In the genomic region with DNA sequence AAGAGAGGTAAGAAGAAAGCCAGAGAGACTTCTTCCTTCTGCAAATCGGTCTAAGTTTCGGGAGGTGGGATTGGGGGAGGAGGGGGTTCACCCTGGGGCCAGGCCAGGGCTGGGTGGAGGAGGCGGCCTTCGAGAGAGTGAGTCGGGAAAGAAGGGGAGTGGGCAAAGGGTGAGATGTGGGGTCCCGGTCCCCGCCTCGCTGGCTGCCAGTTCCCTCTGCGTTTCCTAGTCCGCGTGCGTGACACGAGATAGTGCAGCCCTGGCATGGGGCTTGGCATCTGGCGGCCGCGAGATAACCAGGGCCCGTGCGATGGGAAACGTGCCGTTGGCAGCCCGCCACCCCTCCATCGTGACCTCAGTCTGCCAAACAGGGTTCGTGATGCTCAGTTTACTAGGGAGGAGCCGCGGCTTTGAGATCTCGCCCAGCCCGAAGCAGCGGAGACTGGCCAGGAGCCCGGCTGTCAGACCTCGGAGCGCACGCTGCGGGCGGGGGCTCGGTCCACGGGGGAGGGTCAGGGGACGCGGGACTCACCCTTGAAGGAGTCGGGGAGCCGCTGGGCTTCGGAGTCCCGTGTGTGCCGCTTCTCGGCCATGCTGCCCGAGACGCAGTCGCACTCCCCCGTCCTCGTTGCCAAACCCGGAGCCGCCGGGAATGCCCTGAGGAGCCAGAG, we compare ENCODE assay signal across 1 cellular context.
TF ChIP-seq lines count a peak whose summit lies in the region.

A gene with protein sequence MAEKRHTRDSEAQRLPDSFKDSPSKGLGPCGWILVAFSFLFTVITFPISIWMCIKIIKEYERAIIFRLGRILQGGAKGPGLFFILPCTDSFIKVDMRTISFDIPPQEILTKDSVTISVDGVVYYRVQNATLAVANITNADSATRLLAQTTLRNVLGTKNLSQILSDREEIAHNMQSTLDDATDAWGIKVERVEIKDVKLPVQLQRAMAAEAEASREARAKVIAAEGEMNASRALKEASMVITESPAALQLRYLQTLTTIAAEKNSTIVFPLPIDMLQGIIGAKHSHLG (minus strand): TSS at position 656 of the 671 bp plus-strand sequence. CDS start 63 bp downstream, at position 593.

TF ChIP-seq in GM12891, 5 proteins besides CTCF, POLR2A, EP300 and RAD21:
- TF ChIP-seq POU2F2 (IDR thresholded peaks at IDR 0.05; ENCODE audit: low read depth, low read length) = 0 out of 2 replicates have a peak, but pooled peaks have one; percentile 16
- 0 out of 2 replicates have a peak, but pooled peaks have one; percentile 24 for TF ChIP-seq TAF1 (IDR thresholded peaks at IDR 0.05; ENCODE audit: low read depth, low read length)
- TF ChIP-seq POLR2AphosphoS5 (IDR thresholded peaks at IDR 0.05; ENCODE audit: low read depth, low read length) = no peak
